ENCODE assay signal across 23 cellular contexts in the genomic region with DNA sequence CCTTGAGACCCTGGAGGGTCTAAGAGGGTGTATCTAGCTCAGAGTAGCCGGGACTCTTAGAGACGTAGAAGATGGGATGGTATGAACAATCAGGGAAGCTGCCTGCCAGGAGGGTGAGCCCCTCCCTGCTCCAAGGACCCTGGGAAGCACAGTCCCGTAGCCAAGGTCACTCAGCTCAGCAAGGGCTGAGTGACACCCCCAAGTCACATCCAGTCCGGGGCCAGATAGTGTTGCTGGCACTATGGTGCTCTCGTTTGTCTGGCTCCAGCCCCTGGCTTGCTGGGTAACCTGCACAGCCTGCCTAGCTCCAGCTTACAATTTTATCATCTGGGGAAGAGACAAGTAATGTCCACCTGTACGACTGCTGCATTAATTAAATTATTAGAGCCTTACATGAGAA. TPM values are rescaled to one million over a fixed set of nuclear protein-coding genes. Genes with fewer than 3 reads are reported as not detected.
"Had no signal": no experiment of that assay in that cellular context is flagged by ENCODE, and none has a peak within 500 bp of the region (broad histone marks: within the 10 kb centered on the region; RNA-seq: fewer than 3 reads in every experiment).

No MANE protein-coding gene starts in this region.

- ATAC-seq: esophagus mucosa; foreskin keratinocyte; gastroesophageal sphincter; naive thymus-derived CD4-positive, alpha-beta T cell; stimulated activated memory B cell treated with anti-CD40 and anti-IgM and Interleukin-4, amounts not matched to agents 10 μg/mL and 1 μg/mL and 100 μg/mL, for 72 hours; stimulated activated naive CD8-positive, alpha-beta T cell treated with anti-CD3 and anti-CD28 coated beads, Interleukin-15, Interleukin-2, amounts not matched to agents 100 U/mL and 50 U/mL, for 24 hours had no signal

- H3K4me3 ChIP-seq: dorsolateral prefrontal cortex, gastroesophageal sphincter, neural progenitor cell, skin epidermis, spleen, vagina had no signal

- H3K9me3 ChIP-seq: gastroesophageal sphincter, spleen, vagina had no signal

- H2AFZ ChIP-seq: neural progenitor cell, parathyroid adenoma had no signal

- H3K4me1 ChIP-seq: foreskin keratinocyte, spleen, vagina had no signal

- H3K27ac ChIP-seq: dorsolateral prefrontal cortex, epithelial cell of prostate, foreskin keratinocyte, neural progenitor cell, parathyroid adenoma, skin epidermis, spleen, vagina had no signal

- H3K4me2 ChIP-seq: neural progenitor cell had no signal

- H3K9ac ChIP-seq: neural progenitor cell, parathyroid adenoma had no signal

- H3K27me3 ChIP-seq: dorsolateral prefrontal cortex, gastroesophageal sphincter, neural progenitor cell, vagina had no signal

- H3K36me3 ChIP-seq: gastroesophageal sphincter, neural progenitor cell, spleen, vagina had no signal

- DNase-seq: dorsolateral prefrontal cortex; effector CD4-positive, alpha-beta T cell; foreskin keratinocyte; hypothalamus; immature natural killer cell; islet precursor cell; kidney glomerular epithelial cell; mesenchymal stem cell; midbrain; naive thymus-derived CD4-positive, alpha-beta T cell; spleen; stimulated activated CD4-positive, alpha-beta T cell treated with anti-CD3 and anti-CD28 coated beads, Interleukin-4, amount 100 ng/mL, for 4 hours; stimulated activated naive CD8-positive, alpha-beta T cell treated with anti-CD3 and anti-CD28 coated beads, Interleukin-15, Interleukin-2, amounts not matched to agents 100 U/mL and 50 U/mL, for 24 hours; trophoblast cell had no signal

RNA-seq across cellular contexts. Expression of a gene that starts 22.3 kb away (rescaled TPM):
- total RNA-seq: fibroblast of lung had no signal
- polyA plus RNA-seq: immature natural killer cell had no signal
